Comparison of ENCODE assay signal across 1 cellular context in the genomic region with DNA sequence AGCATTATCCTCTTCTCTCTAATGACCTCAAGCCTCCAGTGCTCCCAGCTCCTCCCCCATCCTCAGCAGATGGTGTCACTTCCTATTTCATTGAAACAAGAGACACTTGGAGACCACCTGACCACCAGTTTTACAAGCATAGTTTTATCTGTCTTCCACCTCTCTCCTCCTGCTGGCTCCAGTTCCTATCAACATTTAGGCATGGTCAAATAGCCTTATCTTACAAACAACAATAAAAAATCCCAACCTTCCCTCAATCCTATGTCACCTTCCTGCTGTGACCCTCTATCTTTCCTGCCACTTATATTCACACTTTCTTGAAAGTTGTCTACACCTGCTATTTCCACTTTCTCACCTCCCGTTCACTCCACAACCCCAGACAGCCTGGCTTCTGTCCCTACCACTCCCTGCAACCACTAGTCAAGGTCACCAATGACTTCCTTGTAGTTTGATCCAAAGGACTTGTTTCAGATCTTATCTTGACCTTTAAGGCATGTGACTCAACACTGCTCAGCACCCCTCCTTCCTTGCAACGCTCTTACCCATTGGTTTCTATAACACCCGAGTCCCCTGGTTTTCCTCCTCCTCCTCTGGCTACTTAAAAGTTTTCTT.
A peak's percentile ranks its signal among the peaks of the same experiment; 100 is the strongest.
TF ChIP-seq lines count a peak whose summit lies in the region.

No MANE protein-coding gene starts in this region.

TF ChIP-seq in K562, 482 proteins besides CTCF, POLR2A, EP300 and RAD21:
- TF ChIP-seq HMBOX1 (IDR thresholded peaks at IDR 0.05) (peak; percentile 37; the same call in 1 of the 2 replicates), U2AF1 (optimal IDR thresholded peaks at IDR 0.05; ENCODE audit: low read depth, low read length) (no peak)
TF ChIP-seq in K562: peak in this region for 1.
